1 cellular context compared by ENCODE assay signal in the genomic region with DNA sequence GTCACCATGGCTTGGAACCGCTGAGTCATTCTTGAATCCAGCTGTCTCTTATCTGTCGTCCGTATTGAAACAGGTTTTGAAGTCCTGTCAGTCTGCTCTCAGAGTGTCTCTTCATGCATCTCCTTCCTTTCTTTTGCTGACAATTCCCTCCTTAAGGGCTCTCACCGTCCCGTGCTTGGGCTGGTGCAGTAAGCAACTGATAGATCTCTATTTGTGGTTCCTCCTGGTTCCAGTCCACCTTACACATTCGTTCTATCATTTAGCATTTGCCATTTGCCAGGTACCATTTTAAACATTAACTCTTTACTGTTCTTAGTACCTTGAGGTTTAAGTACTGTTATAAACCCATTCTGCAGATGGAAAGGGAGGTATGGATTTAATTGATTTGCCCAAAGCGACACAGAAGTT.
TF ChIP-seq lines count a peak whose summit lies in the region.

No MANE protein-coding gene starts in this region.

TF ChIP-seq in K562, 482 proteins besides CTCF, POLR2A, EP300 and RAD21 (continued from another document and continues in another):
- TF ChIP-seq STAG1 (CRISPR knock-in tag; IDR thresholded peaks at IDR 0.05; ENCODE audit: borderline replicate concordance) (no peak), GABPA (tag; conservative IDR thresholded peaks at IDR 0.05; ENCODE audit: low read depth) (no peak), PTBP1 (IDR thresholded peaks at IDR 0.05; ENCODE audit: low read depth, low read length) (no peak), RBM25 (IDR thresholded peaks at IDR 0.05; ENCODE audit: low read depth, low read length, severe bottlenecking) (peak; percentile 44), ZNF507 (tag; conservative IDR thresholded peaks at IDR 0.05) (no peak), ZNF644 (tag; IDR thresholded peaks at IDR 0.05; ENCODE audit: low read depth) (0 out of 2 replicates have a peak, but pooled peaks have one; percentile 36), RBM14 (IDR thresholded peaks at IDR 0.05; ENCODE audit: borderline replicate concordance, insufficient read depth, low read depth, low read length) (no peak), NCOA2 (IDR thresholded peaks at IDR 0.05; ENCODE audit: partially characterized antibody in 2 of 2) (no peak), ZFPM2 (CRISPR knock-in tag; IDR thresholded peaks at IDR 0.05) (no peak), ZFP1 (CRISPR knock-in tag; IDR thresholded peaks at IDR 0.05) (no peak), SRF (CRISPR knock-in tag; IDR thresholded peaks at IDR 0.05) (no peak), NFATC3 (IDR thresholded peaks at IDR 0.05) (peak; percentile 78; the same call in 1 of the 2 replicates), MYBL2 (IDR thresholded peaks at IDR 0.05; ENCODE audit: low read depth) (no peak), MYBL2 (CRISPR knock-in tag; IDR thresholded peaks at IDR 0.05; ENCODE audit: borderline replicate concordance) (no peak), DNMT1 (IDR thresholded peaks at IDR 0.05) (no peak), SRSF1 (IDR thresholded peaks at IDR 0.05; ENCODE audit: low read depth, low read length) (no peak), COPS2 (conservative IDR thresholded peaks at IDR 0.05) (no peak), ZFP36 (IDR thresholded peaks at IDR 0.05; ENCODE audit: low read depth, low read length, partially characterized antibody) (no peak), GATAD2B (IDR thresholded peaks at IDR 0.05; ENCODE audit: borderline replicate concordance) (0 out of 2 replicates have a peak, but pooled peaks have one; percentile 61), ZNF764 (CRISPR knock-in tag; IDR thresholded peaks at IDR 0.05; ENCODE audit: low read depth) (no peak), CCNT2 (IDR thresholded peaks at IDR 0.05; ENCODE audit: borderline replicate concordance, extremely low read depth, insufficient read length, low read depth, low read length) (no peak), BRF1 (IDR thresholded peaks at IDR 0.05; ENCODE audit: borderline replicate concordance, extremely low read depth, insufficient read length) (no peak), NFIC (IDR thresholded peaks at IDR 0.05) (peak; percentile 73), SMARCE1 (IDR thresholded peaks at IDR 0.05) (peak; percentile 96), FIP1L1 (IDR thresholded peaks at IDR 0.05; ENCODE audit: low read depth, low read length, poor library complexity, severe bottlenecking) (no peak), ZBED1 (IDR thresholded peaks at IDR 0.05) (no peak), ILK (tag; IDR thresholded peaks at IDR 0.05; ENCODE audit: borderline replicate concordance, low read depth) (no peak), TRIM28 (IDR thresholded peaks at IDR 0.05) (peak; percentile 50), ZKSCAN1 (IDR thresholded peaks at IDR 0.05; ENCODE audit: low read depth, low read length) (no peak), NFE2 (IDR thresholded peaks at IDR 0.05; ENCODE audit: low read depth) (peak; percentile 100), LARP7 (IDR thresholded peaks at IDR 0.05) (no peak; the same call in 1 of the 2 replicates), HNRNPK (IDR thresholded peaks at IDR 0.05; ENCODE audit: low read depth, low read length, poor library complexity, severe bottlenecking) (no peak), SUPT5H (IDR thresholded peaks at IDR 0.05) (no peak), NEUROD1 (IDR thresholded peaks at IDR 0.05; ENCODE audit: borderline replicate concordance, low read depth, low read length, partially characterized antibody) (no peak), TAF7 (tag; IDR thresholded peaks at IDR 0.05) (no peak), NR1H2 (CRISPR knock-in tag; IDR thresholded peaks at IDR 0.05) (no peak), RB1 (IDR thresholded peaks at IDR 0.05; ENCODE audit: low read depth) (no peak), NR4A1 (CRISPR knock-in tag; IDR thresholded peaks at IDR 0.05) (no peak), NR4A1 (tag; IDR thresholded peaks at IDR 0.05) (no peak), POLR2G (IDR thresholded peaks at IDR 0.05; ENCODE audit: low read depth, low read length) (no peak), THRAP3 (IDR thresholded peaks at IDR 0.05; ENCODE audit: borderline replicate concordance) (no peak), CBX3 (IDR thresholded peaks at IDR 0.05; ENCODE audit: borderline replicate concordance in 1 of 2, low read length in 2 of 2) (peak in 1 of 2 experiments; percentile 72; a peak in 1 of 3 replicates), SNRNP70 (optimal IDR thresholded peaks at IDR 0.05; ENCODE audit: low read depth, low read length) (no peak), HNRNPL (IDR thresholded peaks at IDR 0.05; ENCODE audit: low read depth, low read length) (no peak)
- TF ChIP-seq, protein P1, sequence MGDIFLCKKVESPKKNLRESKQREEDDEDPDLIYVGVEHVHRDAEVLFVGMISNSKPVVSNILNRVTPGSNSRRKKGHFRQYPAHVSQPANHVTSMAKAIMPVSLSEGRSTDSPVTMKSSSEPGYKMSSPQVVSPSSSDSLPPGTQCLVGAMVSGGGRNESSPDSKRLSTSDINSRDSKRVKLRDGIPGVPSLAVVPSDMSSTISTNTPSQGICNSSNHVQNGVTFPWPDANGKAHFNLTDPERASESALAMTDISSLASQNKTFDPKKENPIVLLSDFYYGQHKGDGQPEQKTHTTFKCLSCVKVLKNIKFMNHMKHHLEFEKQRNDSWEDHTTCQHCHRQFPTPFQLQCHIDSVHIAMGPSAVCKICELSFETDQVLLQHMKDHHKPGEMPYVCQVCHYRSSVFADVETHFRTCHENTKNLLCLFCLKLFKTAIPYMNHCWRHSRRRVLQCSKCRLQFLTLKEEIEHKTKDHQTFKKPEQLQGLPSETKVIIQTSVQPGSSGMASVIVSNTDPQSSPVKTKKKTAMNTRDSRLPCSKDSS (IDR thresholded peaks at IDR 0.05; ENCODE audit: low read depth, partially characterized antibody) = no peak
- TF ChIP-seq, protein P2, sequence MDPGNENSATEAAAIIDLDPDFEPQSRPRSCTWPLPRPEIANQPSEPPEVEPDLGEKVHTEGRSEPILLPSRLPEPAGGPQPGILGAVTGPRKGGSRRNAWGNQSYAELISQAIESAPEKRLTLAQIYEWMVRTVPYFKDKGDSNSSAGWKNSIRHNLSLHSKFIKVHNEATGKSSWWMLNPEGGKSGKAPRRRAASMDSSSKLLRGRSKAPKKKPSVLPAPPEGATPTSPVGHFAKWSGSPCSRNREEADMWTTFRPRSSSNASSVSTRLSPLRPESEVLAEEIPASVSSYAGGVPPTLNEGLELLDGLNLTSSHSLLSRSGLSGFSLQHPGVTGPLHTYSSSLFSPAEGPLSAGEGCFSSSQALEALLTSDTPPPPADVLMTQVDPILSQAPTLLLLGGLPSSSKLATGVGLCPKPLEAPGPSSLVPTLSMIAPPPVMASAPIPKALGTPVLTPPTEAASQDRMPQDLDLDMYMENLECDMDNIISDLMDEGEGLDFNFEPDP (CRISPR knock-in tag; IDR thresholded peaks at IDR 0.05) = no peak
- TF ChIP-seq, protein P3, sequence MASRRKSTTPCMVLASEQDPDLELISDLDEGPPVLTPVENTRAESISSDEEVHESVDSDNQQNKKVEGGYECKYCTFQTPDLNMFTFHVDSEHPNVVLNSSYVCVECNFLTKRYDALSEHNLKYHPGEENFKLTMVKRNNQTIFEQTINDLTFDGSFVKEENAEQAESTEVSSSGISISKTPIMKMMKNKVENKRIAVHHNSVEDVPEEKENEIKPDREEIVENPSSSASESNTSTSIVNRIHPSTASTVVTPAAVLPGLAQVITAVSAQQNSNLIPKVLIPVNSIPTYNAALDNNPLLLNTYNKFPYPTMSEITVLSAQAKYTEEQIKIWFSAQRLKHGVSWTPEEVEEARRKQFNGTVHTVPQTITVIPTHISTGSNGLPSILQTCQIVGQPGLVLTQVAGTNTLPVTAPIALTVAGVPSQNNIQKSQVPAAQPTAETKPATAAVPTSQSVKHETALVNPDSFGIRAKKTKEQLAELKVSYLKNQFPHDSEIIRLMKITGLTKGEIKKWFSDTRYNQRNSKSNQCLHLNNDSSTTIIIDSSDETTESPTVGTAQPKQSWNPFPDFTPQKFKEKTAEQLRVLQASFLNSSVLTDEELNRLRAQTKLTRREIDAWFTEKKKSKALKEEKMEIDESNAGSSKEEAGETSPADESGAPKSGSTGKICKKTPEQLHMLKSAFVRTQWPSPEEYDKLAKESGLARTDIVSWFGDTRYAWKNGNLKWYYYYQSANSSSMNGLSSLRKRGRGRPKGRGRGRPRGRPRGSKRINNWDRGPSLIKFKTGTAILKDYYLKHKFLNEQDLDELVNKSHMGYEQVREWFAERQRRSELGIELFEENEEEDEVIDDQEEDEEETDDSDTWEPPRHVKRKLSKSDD (conservative IDR thresholded peaks at IDR 0.05; ENCODE audit: low read length) = no peak
- TF ChIP-seq, protein P4, sequence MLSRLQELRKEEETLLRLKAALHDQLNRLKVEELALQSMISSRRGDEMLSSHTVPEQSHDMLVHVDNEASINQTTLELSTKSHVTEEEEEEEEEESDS (CRISPR knock-in tag; IDR thresholded peaks at IDR 0.05) = no peak
- TF ChIP-seq, protein P5, sequence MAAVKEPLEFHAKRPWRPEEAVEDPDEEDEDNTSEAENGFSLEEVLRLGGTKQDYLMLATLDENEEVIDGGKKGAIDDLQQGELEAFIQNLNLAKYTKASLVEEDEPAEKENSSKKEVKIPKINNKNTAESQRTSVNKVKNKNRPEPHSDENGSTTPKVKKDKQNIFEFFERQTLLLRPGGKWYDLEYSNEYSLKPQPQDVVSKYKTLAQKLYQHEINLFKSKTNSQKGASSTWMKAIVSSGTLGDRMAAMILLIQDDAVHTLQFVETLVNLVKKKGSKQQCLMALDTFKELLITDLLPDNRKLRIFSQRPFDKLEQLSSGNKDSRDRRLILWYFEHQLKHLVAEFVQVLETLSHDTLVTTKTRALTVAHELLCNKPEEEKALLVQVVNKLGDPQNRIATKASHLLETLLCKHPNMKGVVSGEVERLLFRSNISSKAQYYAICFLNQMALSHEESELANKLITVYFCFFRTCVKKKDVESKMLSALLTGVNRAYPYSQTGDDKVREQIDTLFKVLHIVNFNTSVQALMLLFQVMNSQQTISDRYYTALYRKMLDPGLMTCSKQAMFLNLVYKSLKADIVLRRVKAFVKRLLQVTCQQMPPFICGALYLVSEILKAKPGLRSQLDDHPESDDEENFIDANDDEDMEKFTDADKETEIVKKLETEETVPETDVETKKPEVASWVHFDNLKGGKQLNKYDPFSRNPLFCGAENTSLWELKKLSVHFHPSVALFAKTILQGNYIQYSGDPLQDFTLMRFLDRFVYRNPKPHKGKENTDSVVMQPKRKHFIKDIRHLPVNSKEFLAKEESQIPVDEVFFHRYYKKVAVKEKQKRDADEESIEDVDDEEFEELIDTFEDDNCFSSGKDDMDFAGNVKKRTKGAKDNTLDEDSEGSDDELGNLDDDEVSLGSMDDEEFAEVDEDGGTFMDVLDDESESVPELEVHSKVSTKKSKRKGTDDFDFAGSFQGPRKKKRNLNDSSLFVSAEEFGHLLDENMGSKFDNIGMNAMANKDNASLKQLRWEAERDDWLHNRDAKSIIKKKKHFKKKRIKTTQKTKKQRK (IDR thresholded peaks at IDR 0.05; ENCODE audit: borderline replicate concordance, low read depth, low read length) = no peak
- TF ChIP-seq, protein P6, sequence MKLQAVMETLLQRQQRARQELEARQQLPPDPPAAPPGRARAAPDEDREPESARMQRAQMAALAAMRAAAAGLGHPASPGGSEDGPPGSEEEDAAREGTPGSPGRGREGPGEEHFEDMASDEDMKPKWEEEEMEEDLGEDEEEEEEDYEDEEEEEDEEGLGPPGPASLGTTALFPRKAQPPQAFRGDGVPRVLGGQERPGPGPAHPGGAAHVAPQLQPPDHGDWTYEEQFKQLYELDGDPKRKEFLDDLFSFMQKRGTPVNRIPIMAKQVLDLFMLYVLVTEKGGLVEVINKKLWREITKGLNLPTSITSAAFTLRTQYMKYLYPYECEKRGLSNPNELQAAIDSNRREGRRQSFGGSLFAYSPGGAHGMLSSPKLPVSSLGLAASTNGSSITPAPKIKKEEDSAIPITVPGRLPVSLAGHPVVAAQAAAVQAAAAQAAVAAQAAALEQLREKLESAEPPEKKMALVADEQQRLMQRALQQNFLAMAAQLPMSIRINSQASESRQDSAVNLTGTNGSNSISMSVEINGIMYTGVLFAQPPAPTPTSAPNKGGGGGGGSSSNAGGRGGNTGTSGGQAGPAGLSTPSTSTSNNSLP (IDR thresholded peaks at IDR 0.05; ENCODE audit: borderline replicate concordance, low read depth, low read length) = peak; percentile 77
- TF ChIP-seq, protein P7, sequence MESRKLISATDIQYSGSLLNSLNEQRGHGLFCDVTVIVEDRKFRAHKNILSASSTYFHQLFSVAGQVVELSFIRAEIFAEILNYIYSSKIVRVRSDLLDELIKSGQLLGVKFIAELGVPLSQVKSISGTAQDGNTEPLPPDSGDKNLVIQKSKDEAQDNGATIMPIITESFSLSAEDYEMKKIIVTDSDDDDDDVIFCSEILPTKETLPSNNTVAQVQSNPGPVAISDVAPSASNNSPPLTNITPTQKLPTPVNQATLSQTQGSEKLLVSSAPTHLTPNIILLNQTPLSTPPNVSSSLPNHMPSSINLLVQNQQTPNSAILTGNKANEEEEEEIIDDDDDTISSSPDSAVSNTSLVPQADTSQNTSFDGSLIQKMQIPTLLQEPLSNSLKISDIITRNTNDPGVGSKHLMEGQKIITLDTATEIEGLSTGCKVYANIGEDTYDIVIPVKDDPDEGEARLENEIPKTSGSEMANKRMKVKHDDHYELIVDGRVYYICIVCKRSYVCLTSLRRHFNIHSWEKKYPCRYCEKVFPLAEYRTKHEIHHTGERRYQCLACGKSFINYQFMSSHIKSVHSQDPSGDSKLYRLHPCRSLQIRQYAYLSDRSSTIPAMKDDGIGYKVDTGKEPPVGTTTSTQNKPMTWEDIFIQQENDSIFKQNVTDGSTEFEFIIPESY (CRISPR knock-in tag; IDR thresholded peaks at IDR 0.05) = no peak
- TF ChIP-seq, protein P8, sequence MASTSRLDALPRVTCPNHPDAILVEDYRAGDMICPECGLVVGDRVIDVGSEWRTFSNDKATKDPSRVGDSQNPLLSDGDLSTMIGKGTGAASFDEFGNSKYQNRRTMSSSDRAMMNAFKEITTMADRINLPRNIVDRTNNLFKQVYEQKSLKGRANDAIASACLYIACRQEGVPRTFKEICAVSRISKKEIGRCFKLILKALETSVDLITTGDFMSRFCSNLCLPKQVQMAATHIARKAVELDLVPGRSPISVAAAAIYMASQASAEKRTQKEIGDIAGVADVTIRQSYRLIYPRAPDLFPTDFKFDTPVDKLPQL (IDR thresholded peaks at IDR 0.05; ENCODE audit: extremely low read depth, insufficient read length) = no peak
- TF ChIP-seq, protein P9, sequence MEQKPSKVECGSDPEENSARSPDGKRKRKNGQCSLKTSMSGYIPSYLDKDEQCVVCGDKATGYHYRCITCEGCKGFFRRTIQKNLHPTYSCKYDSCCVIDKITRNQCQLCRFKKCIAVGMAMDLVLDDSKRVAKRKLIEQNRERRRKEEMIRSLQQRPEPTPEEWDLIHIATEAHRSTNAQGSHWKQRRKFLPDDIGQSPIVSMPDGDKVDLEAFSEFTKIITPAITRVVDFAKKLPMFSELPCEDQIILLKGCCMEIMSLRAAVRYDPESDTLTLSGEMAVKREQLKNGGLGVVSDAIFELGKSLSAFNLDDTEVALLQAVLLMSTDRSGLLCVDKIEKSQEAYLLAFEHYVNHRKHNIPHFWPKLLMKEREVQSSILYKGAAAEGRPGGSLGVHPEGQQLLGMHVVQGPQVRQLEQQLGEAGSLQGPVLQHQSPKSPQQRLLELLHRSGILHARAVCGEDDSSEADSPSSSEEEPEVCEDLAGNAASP (IDR thresholded peaks at IDR 0.05) = no peak
- TF ChIP-seq, protein P10, sequence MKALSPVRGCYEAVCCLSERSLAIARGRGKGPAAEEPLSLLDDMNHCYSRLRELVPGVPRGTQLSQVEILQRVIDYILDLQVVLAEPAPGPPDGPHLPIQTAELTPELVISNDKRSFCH (CRISPR knock-in tag; IDR thresholded peaks at IDR 0.05) = no peak
- TF ChIP-seq, protein P10 (tag; IDR thresholded peaks at IDR 0.05) = no peak
